In genomic region chr15:90228960-90229359, GRCh38 we compare ENCODE assay signal across 6 cellular contexts.
DNase-seq lines count a peak whose midpoint lies in the region.
"Had no signal": no experiment of that assay in that cellular context is flagged by ENCODE, and none has a peak within 500 bp of the region (broad histone marks: within the 10 kb centered on the region; RNA-seq: fewer than 3 reads in every experiment).

No MANE protein-coding gene starts in this region.

- peak overlapping the region; percentile 39 for H3K27ac ChIP-seq in cingulate gyrus (ENCODE audit: low read depth, low read length)

- no peak for DNase-seq in NCI-H128 (lab: John Stamatoyannopoulos, UW; ENCODE audit: unreplicated experiment)
- DNase-seq: activated naive CD8-positive, alpha-beta T cell treated with anti-CD3 and anti-CD28 coated beads, Interleukin-2, amount 10 ng/mL, durations not matched to agents 7 days and 5 days; EL; GOT3; heart left ventricle had no signal
